In the genomic region with DNA sequence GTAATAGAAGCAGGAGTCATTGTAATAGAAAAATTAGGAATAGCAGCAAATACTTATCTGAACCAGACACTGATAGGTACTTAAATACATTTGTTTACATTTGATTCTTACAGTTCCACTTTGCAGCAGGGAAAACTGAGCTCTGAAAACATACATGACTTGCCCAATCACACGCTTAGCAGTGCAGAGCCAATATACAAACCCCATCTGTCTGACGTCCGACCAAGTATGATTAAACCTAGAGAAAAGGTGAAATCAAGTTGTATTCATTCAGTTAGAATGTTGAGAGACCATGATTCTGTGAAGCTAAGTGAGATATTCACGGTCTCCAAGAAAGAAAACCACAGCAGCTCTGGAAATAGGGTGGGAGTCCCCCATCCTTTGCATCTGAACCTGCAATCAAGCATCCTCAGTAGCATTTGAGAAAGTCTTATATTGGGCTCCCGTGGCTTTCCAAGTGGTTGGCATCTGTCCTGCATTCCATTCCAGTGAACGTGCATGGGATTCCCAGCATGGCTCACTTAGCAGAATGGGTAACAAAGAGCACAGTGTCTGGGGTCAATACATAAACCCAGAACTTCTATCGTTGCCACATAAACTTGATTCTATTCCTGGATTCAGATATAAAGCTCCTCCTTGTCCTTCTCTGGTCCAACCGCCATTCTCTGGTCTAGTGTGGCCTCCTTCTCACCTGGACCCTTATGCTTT, we compare ENCODE assay signal across 10 cellular contexts.
DNase-seq lines count a peak whose midpoint lies in the region; ATAC-seq, FAIRE-seq and TF ChIP-seq lines count a peak whose summit lies in the region.
"Had no signal": no experiment of that assay in that cellular context is flagged by ENCODE, and none has a peak within 500 bp of the region (broad histone marks: within the 10 kb centered on the region; RNA-seq: fewer than 3 reads in every experiment).

No MANE protein-coding gene starts in this region.

- peak; percentile 99 for FAIRE-seq in RCC 7860 (lab: Jason Lieb, UNC)

- no peak overlapping the region for H3K4me3 ChIP-seq in fibroblast of lung (replicated peaks in 1 of 4; ENCODE audit: control extremely low read depth in 1 of 4, insufficient read depth in 1 of 4, low read depth in 3 of 4, low read length in 4 of 4)
- H3K4me3 ChIP-seq: ascending aorta had no signal

- H4K20me1 ChIP-seq in fibroblast of lung (ENCODE audit: control insufficient read depth, extremely low read depth, insufficient read depth, low read length): no peaks in the 10 kb centered on the region

- peak overlapping the region; percentile 94 for H3K27ac ChIP-seq in fibroblast of lung (ENCODE audit: insufficient read depth, low read length)

- intact Hi-C loops in CD14-positive monocyte (cut with micrococcal nuclease): loop anchor here in 1 of 2 donors (5.0 kb wide), 2 partner anchors 36 to 56 kb away; no protein-coding TSS in a partner anchor

- no peaks in the 10 kb centered on the region for H3K79me2 ChIP-seq in fibroblast of lung (ENCODE audit: control insufficient read depth, insufficient read depth, low read length)

- H3K27ac Mint-ChIP-seq in CD14-positive monocyte: peak overlapping the region in 4 of 7 donors; percentile 69 to 85 (median 78)
- peak overlapping the region; percentile 94 for H3K27ac Mint-ChIP-seq in osteocyte (ENCODE audit: unreplicated experiment)
- no peak overlapping the region for H3K27ac Mint-ChIP-seq in activated T-helper 17 cell treated with anti-CD3 and anti-CD28 coated beads, Interleukin-2, amount 50 U/mL, for 72 hours

- TF ChIP-seq CTCF in CD14-positive monocyte (IDR thresholded peaks at IDR 0.05) (no peak), fibroblast of lung (conservative IDR thresholded peaks at IDR 0.05 in 1 of 2, IDR thresholded peaks at IDR 0.05 in 1 of 2; ENCODE audit: low read depth in 1 of 2, low read length in 2 of 2) (no peak), osteocyte (IDR thresholded peaks at IDR 0.05) (no peak)

- peaks cover 28% of the 10 kb centered on the region for H3K4me1 Mint-ChIP-seq in CD14-positive monocyte
- peaks cover 42% of the 10 kb centered on the region for H3K4me1 Mint-ChIP-seq in osteocyte (ENCODE audit: unreplicated experiment)
- peaks cover 14% of the 10 kb centered on the region for H3K4me1 Mint-ChIP-seq in activated T-helper 17 cell treated with anti-CD3 and anti-CD28 coated beads, Interleukin-2, amount 50 U/mL, for 72 hours

- no peaks in the 10 kb centered on the region for H3K36me3 Mint-ChIP-seq in CD14-positive monocyte
- H3K36me3 Mint-ChIP-seq in osteocyte (ENCODE audit: unreplicated experiment): no peaks in the 10 kb centered on the region
- H3K36me3 Mint-ChIP-seq in activated T-helper 17 cell treated with anti-CD3 and anti-CD28 coated beads, Interleukin-2, amount 50 U/mL, for 72 hours (ENCODE audit: low read depth): no peaks in the 10 kb centered on the region

- peak overlapping the region in 1 of 2 donors; percentile 59 for H3K4me3 Mint-ChIP-seq in CD14-positive monocyte
- no peak overlapping the region for H3K4me3 Mint-ChIP-seq in osteocyte (ENCODE audit: unreplicated experiment)
- H3K4me3 Mint-ChIP-seq in activated T-helper 17 cell treated with anti-CD3 and anti-CD28 coated beads, Interleukin-2, amount 50 U/mL, for 72 hours: no peak overlapping the region

- no peak overlapping the region for H2AFZ ChIP-seq in fibroblast of lung (ENCODE audit: low read length)

- H3K4me1 ChIP-seq in fibroblast of lung (ENCODE audit: control insufficient read depth, extremely low read depth, insufficient read depth, low read length): peaks cover 22% of the 10 kb centered on the region

- H3K27me3 ChIP-seq in fibroblast of lung (ENCODE audit: control insufficient read depth, insufficient read depth, low read length): no peaks in the 10 kb centered on the region
- H3K27me3 ChIP-seq: ascending aorta had no signal

- peaks cover 0 to 9% (median 0%) of the 10 kb centered on the region in 7 donors for H3K9me3 Mint-ChIP-seq in CD14-positive monocyte
- H3K9me3 Mint-ChIP-seq in osteocyte (ENCODE audit: unreplicated experiment): no peaks in the 10 kb centered on the region
- no peaks in the 10 kb centered on the region for H3K9me3 Mint-ChIP-seq in activated T-helper 17 cell treated with anti-CD3 and anti-CD28 coated beads, Interleukin-2, amount 50 U/mL, for 72 hours

- no peaks in the 10 kb centered on the region for H3K36me3 ChIP-seq in fibroblast of lung (ENCODE audit: control insufficient read depth, insufficient read depth, low read length)
- H3K36me3 ChIP-seq: ascending aorta had no signal

- peak overlapping the region; percentile 25 for H3K4me2 ChIP-seq in fibroblast of lung (ENCODE audit: extremely low read depth, insufficient read depth, low read length)

- H3K27me3 Mint-ChIP-seq in CD14-positive monocyte (ENCODE audit: low read depth in 3 of 3): peaks cover 18 to 37% (median 33%) of the 10 kb centered on the region in 3 donors
- no peaks in the 10 kb centered on the region for H3K27me3 Mint-ChIP-seq in osteocyte (ENCODE audit: unreplicated experiment)
- H3K27me3 Mint-ChIP-seq in activated T-helper 17 cell treated with anti-CD3 and anti-CD28 coated beads, Interleukin-2, amount 50 U/mL, for 72 hours: no peaks in the 10 kb centered on the region

- no peak for ATAC-seq in HG03108 (IDR thresholded peaks at IDR 0.05; ENCODE audit: unreplicated experiment)
- no peak for ATAC-seq in HG02759 (IDR thresholded peaks at IDR 0.05; ENCODE audit: unreplicated experiment)
- no peak for ATAC-seq in activated T-helper 17 cell treated with anti-CD3 and anti-CD28 coated beads, Interleukin-2, amount 50 U/mL, for 72 hours (replicated peaks)

- no peak overlapping the region for H3K9ac ChIP-seq in fibroblast of lung (ENCODE audit: insufficient read depth, low read length)

- H3K9me3 ChIP-seq in fibroblast of lung (ENCODE audit: control insufficient read depth, insufficient read depth, low read depth, low read length): no peaks in the 10 kb centered on the region
- H3K9me3 ChIP-seq: ascending aorta had no signal

- DNase-seq in CD14-positive monocyte (ENCODE audit: low spot score): no peak
- peak; percentile 99 for DNase-seq in RCC 7860 (ENCODE audit: low spot score)
- DNase-seq in fibroblast of lung (ENCODE audit: low read depth in 2 of 2): peak; percentile 98 to 100
- no peak for DNase-seq in osteocyte (ENCODE audit: extremely low spot score, unreplicated experiment)
- DNase-seq in D341Med (ENCODE audit: low spot score): no peak
- DNase-seq: MM.1S had no signal

Comparison
In these comparisons a context has a peak if more than half of its experiments do, and no peak if none do; other contexts are left out.
1. DNase-seq: peak in RCC 7860 (single experiment) and fibroblast of lung (2 of 2); none in CD14-positive monocyte (single experiment), osteocyte (single experiment) and D341Med (single experiment).